ENCODE assay signal across 8 cellular contexts in genomic region chr14:75981426-75981825, GRCh38. TPM values are rescaled to one million over a fixed set of nuclear protein-coding genes. Genes with fewer than 3 reads are reported as not detected.
DNase-seq lines count a peak whose midpoint lies in the region; ATAC-seq and TF ChIP-seq lines count a peak whose summit lies in the region.

No MANE protein-coding gene starts in this region.

- H4K20me1 ChIP-seq in OCI-LY1 (ENCODE audit: insufficient read depth, low read length), result no peaks in the 10 kb centered on the region

- intact Hi-C loops in breast epithelium (cut with DNase I; ENCODE audit: low total_unique reads), result loop anchor here (5.0 kb wide), 1 partner anchor 931 kb away; no protein-coding TSS in a partner anchor
- intact Hi-C loops in lower lobe of right lung (cut with DNase I), result loop anchor here (5.0 kb wide), 1 partner anchor 274 kb away; no protein-coding TSS in a partner anchor

- H3K79me2 ChIP-seq in OCI-LY1 (ENCODE audit: insufficient read depth, low read length), result no peaks in the 10 kb centered on the region

- H2AFZ ChIP-seq in OCI-LY1 (ENCODE audit: low read length), result no peak overlapping the region

- peak overlapping the region; percentile 73 for H3K9ac ChIP-seq in OCI-LY1 (ENCODE audit: low read length)

- H3K27me3 ChIP-seq in OCI-LY1 (ENCODE audit: insufficient read depth, low read length) (no peaks in the 10 kb centered on the region), breast epithelium (no peaks in the 10 kb centered on the region), lower lobe of right lung (ENCODE audit: low read depth) (no peaks in the 10 kb centered on the region)

- H3K36me3 ChIP-seq in OCI-LY1 (ENCODE audit: insufficient read depth, low read length) (no peaks in the 10 kb centered on the region), breast epithelium (no peaks in the 10 kb centered on the region), lower lobe of right lung (no peaks in the 10 kb centered on the region)

- no peak overlapping the region for H3K27ac ChIP-seq in OCI-LY1 (ENCODE audit: low read depth, low read length, poor library complexity, severe bottlenecking)
- peak overlapping the region; percentile 97 for H3K27ac ChIP-seq in breast epithelium
- H3K27ac ChIP-seq in lower lobe of right lung, result peak overlapping the region; percentile 94

- H3K4me2 ChIP-seq in OCI-LY1 (ENCODE audit: low read length), result peak overlapping the region; percentile 77

- TF ChIP-seq POLR2A in breast epithelium (IDR thresholded peaks at IDR 0.05), result no peak

- no peak for TF ChIP-seq CTCF in OCI-LY1 (IDR thresholded peaks at IDR 0.05; ENCODE audit: low read length)
- TF ChIP-seq CTCF in breast epithelium (IDR thresholded peaks at IDR 0.05), result no peak
- TF ChIP-seq CTCF in lower lobe of right lung (IDR thresholded peaks at IDR 0.05), result no peak

- DNase-seq in SHP77 (lab: John Stamatoyannopoulos, UW) (peak; percentile 40 to 46), SHP77 treated with DMSO at 0.1 percent for 48 hours (lab: John Stamatoyannopoulos, UW) (no peak), breast epithelium (ENCODE audit: low spot score in 2 of 2) (no peak), lower lobe of right lung (no peak), A172 (ENCODE audit: low spot score) (no peak)
- peak; percentile 49 for DNase-seq in stimulated activated naive CD8-positive, alpha-beta T cell treated with anti-CD3 and anti-CD28 coated beads, Interleukin-15, Interleukin-2, amounts not matched to agents 100 U/mL and 50 U/mL, for 24 hours

- H3K9me2 ChIP-seq in OCI-LY1 (ENCODE audit: low read depth, low read length), result no peaks in the 10 kb centered on the region

- H3K4me3 ChIP-seq in OCI-LY1 (ENCODE audit: low read depth, low read length, poor library complexity, severe bottlenecking) (peak overlapping the region; percentile 73), breast epithelium (peak overlapping the region; percentile 73 to 90 (median 79)), lower lobe of right lung (peak overlapping the region; percentile 75)

- ATAC-seq in HG02642 (IDR thresholded peaks at IDR 0.05; ENCODE audit: poor library complexity, unreplicated experiment) (peak; percentile 38), lower lobe of right lung (no peak)
- ATAC-seq in stimulated activated naive CD8-positive, alpha-beta T cell treated with anti-CD3 and anti-CD28 coated beads, Interleukin-15, Interleukin-2, amounts not matched to agents 100 U/mL and 50 U/mL, for 24 hours, result peak; percentile 49

- H3K4me1 ChIP-seq in OCI-LY1 (ENCODE audit: insufficient read depth, low read length, severe bottlenecking) (peaks cover 53% of the 10 kb centered on the region), breast epithelium (peaks cover 5 to 12% of the 10 kb centered on the region in 2 donors), lower lobe of right lung (peaks cover 60% of the 10 kb centered on the region)

- H3K9me3 ChIP-seq in OCI-LY1 (ENCODE audit: low read length) (no peaks in the 10 kb centered on the region), breast epithelium (no peaks in the 10 kb centered on the region), lower lobe of right lung (no peaks in the 10 kb centered on the region)

- H3F3A ChIP-seq in OCI-LY1 (ENCODE audit: insufficient read depth, low read length), result no peaks in the 10 kb centered on the region

RNA-seq across cellular contexts. Expression of gene TGFB3, which starts 0.4 kb away (rescaled TPM):
- total RNA-seq in breast epithelium, result 10 to 100 TPM in 2 of 3 donors, 1 to 10 TPM in 1; 4.8 to 35.7 (median 24.0) TPM
- 15.7 TPM for total RNA-seq in lower lobe of right lung
- 2.1 and 2.3 TPM in 2 replicates for total RNA-seq in A172 (2014; rRNA removed; shearing (Covaris generic))

RNA-seq across cellular contexts. Expression of gene IFT43, which starts 4.1 kb away (rescaled TPM):
- 10 to 100 TPM; 21.4 to 47.2 (median 41.9) TPM for total RNA-seq in breast epithelium
- 21.9 TPM for total RNA-seq in lower lobe of right lung
- total RNA-seq in A172 (2014; rRNA removed; shearing (Covaris generic)), result 35.1 and 56.1 TPM in 2 replicates

Comparison
In these comparisons a context has a peak if more than half of its experiments do, and no peak if none do; other contexts are left out.
1. DNase-seq: peak in SHP77 (2 of 2) and stimulated activated naive CD8-positive, alpha-beta T cell treated with anti-CD3 and anti-CD28 coated beads, Interleukin-15, Interleukin-2, amounts not matched to agents 100 U/mL and 50 U/mL, for 24 hours (single experiment); none in SHP77 treated with DMSO at 0.1 percent for 48 hours (single experiment), breast epithelium (0 of 2), lower lobe of right lung (single experiment) and A172 (single experiment).
2. ATAC-seq: peak in HG02642 (single experiment) and stimulated activated naive CD8-positive, alpha-beta T cell treated with anti-CD3 and anti-CD28 coated beads, Interleukin-15, Interleukin-2, amounts not matched to agents 100 U/mL and 50 U/mL, for 24 hours (single experiment); none in lower lobe of right lung (0 of 2).
3. Peak in every context shown above with its lines, with median percentiles within 50 percentile points of each other: H3K4me3 ChIP-seq.